ENCODE assay signal across 6 cellular contexts in the genomic region with DNA sequence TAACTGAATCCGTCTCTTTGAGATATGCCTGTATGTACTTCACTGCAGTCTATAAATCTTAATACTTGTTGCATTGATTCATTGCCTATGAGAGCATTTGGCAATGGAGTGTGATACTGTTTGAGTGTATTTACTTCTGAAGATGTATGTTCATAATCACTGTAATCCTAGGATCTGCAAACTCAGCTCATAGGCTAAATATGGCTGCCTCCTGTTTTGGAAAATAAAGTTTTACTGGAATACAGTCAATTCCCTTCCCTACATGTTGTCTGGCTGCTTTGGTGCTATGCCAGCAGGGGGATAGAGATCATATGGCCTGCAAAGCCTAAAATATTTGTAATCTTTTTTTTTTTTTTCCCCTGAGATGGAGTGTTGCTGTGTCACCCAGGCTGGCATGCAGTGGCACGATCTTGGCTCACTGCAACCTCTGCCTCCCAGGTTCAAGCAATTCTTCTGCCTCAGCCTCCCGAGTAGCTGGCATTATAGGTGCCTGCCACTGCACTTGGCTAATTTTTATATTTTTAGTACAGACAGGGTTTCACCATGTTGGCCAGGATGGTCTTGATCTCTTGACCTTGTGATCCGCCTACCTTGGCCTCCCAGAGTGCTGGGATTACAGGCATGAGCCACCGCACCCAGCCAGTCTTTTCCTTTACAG. TPM values are rescaled to one million over a fixed set of nuclear protein-coding genes. Genes with fewer than 3 reads are reported as not detected.
DNase-seq lines count a peak whose midpoint lies in the region; ATAC-seq and TF ChIP-seq lines count a peak whose summit lies in the region.
"Not testable (repeated sequence)": the region's sequence is repeated elsewhere in the genome, so short reads cannot be mapped to it uniquely, and the experiment has no call there.

No MANE protein-coding gene starts in this region.

- H3K27ac Mint-ChIP-seq in chondrocyte (ENCODE audit: unreplicated experiment): peak overlapping the region; percentile 27

- ATAC-seq in gastrocnemius medialis: peak in 1 of 2 donors; percentile 71

- not testable (repeated sequence) for H3K4me3 Mint-ChIP-seq in chondrocyte (ENCODE audit: unreplicated experiment)

- H3K27ac ChIP-seq in gastrocnemius medialis: peak overlapping the region in 3 of 4 donors; percentile 20 to 69 (median 63)

- H3K9me3 Mint-ChIP-seq in chondrocyte (ENCODE audit: low read depth): not testable (repeated sequence)

- peaks cover 32% of the 10 kb centered on the region for H3K36me3 Mint-ChIP-seq in chondrocyte (ENCODE audit: low read depth)

- H3K4me3 ChIP-seq in BE2C (ENCODE audit: low read depth, low read length); MG63; gastrocnemius medialis: not testable (repeated sequence)

- H3K4me1 Mint-ChIP-seq in chondrocyte (ENCODE audit: low read depth): peaks cover 21% of the 10 kb centered on the region

- H3K9me3 ChIP-seq in BE2C, MG63, gastrocnemius medialis: not testable (repeated sequence)

- H3K27me3 ChIP-seq in BE2C, MG63, gastrocnemius medialis: not testable (repeated sequence)

- intact Hi-C loops in gastrocnemius medialis (cut with DNase I; ENCODE audit: low total_unique reads): not testable (repeated sequence)

- H3K36me3 ChIP-seq in BE2C: peaks cover 80% of the 10 kb centered on the region
- peaks cover 92% of the 10 kb centered on the region for H3K36me3 ChIP-seq in MG63
- H3K36me3 ChIP-seq in gastrocnemius medialis: peaks cover 0 to 71% of the 10 kb centered on the region in 2 donors

- not testable (repeated sequence) for H3K27me3 Mint-ChIP-seq in chondrocyte (ENCODE audit: low read depth)

- not testable (repeated sequence) for H3K4me1 ChIP-seq in BE2C, gastrocnemius medialis

- TF ChIP-seq POLR2A in gastrocnemius medialis (IDR thresholded peaks at IDR 0.05): not testable (repeated sequence)

- DNase-seq in BE2C; chondrocyte (ENCODE audit: low spot score): not testable (repeated sequence)
- peak; percentile 2 for DNase-seq in MG63
- peak; percentile 48 for DNase-seq in NCI-H2171 treated with DMSO at 0.1 percent for 48 hours (lab: John Stamatoyannopoulos, UW)
- DNase-seq in iris pigment epithelial cell (ENCODE audit: low read depth): peak; percentile 1
- DNase-seq in gastrocnemius medialis: peak in 1 of 2 donors; percentile 27

- TF ChIP-seq CTCF in BE2C (IDR thresholded peaks at IDR 0.05; ENCODE audit: low read depth, low read length): 0 out of 2 replicates have a peak, but pooled peaks have one; percentile 4
- not testable (repeated sequence) for TF ChIP-seq CTCF in chondrocyte (IDR thresholded peaks at IDR 0.05); gastrocnemius medialis (IDR thresholded peaks at IDR 0.05 in 4 of 5, conservative IDR thresholded peaks at IDR 0.05 in 1 of 5)

- in situ Hi-C loops in gastrocnemius medialis (cut with MboI; ENCODE audit: low sequenced_read_pairs in 4 of 4): not testable (repeated sequence)

RNA-seq across cellular contexts. Expression of gene U2SURP, which starts 30.5 kb away (rescaled TPM):
- polyA plus RNA-seq in BE2C (2012; ENCODE audit: insufficient read depth, insufficient read length, low read depth): 58.6 TPM
- 65.3 and 141 TPM in 2 replicates for total RNA-seq in MG63 (2014; rRNA removed; shearing (Covaris generic); ENCODE audit: low replicate concordance)
- total RNA-seq in chondrocyte: 63.0 to 72.9 TPM (median 63.7 TPM) in 3 replicates
- 10 to 100 TPM; 43.2 to 63.7 (median 43.9) TPM for total RNA-seq in gastrocnemius medialis
